In the genomic region with DNA sequence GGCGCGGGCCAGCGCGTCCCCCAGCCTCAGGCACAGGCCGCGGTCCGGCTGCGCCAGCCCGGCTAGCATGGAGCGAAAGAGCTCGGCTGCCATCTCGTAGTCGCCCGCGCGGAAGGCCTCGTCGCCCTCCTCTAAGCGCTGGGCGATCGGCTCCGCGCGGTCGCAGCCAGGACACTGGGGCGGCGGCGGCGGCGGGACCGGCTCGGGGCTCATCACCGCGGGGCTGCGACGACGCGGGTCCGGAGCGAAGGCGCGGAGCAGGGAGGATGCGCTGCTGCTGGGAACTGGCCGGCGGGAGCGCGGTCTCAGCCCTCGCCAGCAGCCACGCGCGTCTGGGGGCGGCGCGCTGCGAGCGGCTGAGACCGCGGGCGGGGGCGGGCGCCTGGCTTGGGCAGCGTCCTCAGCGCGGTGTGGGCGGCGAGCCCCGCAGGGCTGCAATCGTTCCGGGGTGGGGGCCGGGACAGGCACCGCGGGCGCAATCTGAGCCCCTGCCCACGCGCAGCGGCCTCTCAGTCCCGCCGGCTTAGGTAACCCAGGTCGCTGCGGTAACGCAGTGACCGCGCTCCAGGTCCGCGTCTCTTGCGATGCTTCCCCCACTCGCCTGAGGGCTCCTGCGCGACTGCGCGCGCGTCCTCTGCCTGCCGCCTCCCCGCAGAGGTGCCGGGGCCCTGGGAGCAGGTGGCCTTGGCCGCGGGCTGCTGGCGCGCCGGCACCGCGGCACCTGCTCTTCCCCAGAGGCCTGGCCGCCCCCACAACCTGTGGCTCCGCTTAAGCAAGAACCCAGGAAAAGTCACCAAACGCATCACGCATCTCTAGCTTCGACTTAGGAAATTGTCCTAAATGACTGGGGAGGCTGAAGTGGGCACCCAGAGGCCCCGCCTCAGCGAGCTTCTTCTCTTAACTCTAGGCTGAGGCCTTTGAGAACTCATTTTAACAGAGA, we compare ENCODE assay signal across 8 cellular contexts. TPM values are rescaled to one million over a fixed set of nuclear protein-coding genes. Genes with fewer than 3 reads are reported as not detected.
DNase-seq lines count a peak whose midpoint lies in the region; ATAC-seq and TF ChIP-seq lines count a peak whose summit lies in the region.

A gene (minus strand): TSS at position 621 of the 940 bp plus-strand sequence. CDS start 408 bp downstream, at position 213.

- H3K27me3 Mint-ChIP-seq in activated CD4-positive, alpha-beta memory T cell treated with anti-CD3 and anti-CD28 coated beads for 36 hours, result peaks cover 42% of the 10 kb centered on the region

- H3K27ac ChIP-seq in RWPE2 (ENCODE audit: poor library complexity, severe bottlenecking) (no peak within 1 kb of the TSS), muscle layer of duodenum (ENCODE audit: low read length) (no peak within 1 kb of the TSS), vagina (peak within 1 kb of the TSS; percentile 58)

- peaks cover 3% of the 10 kb centered on the region for H3K4me1 Mint-ChIP-seq in activated CD4-positive, alpha-beta memory T cell treated with anti-CD3 and anti-CD28 coated beads for 36 hours (ENCODE audit: low read depth)

- H3K9me3 ChIP-seq in RWPE2 (ENCODE audit: severe bottlenecking), result peaks cover 7% of the 10 kb centered on the region
- H3K9me3 ChIP-seq in muscle layer of duodenum (ENCODE audit: control insufficient read depth in 1 of 2, low read length in 2 of 2), result no peaks in the 10 kb centered on the region
- no peaks in the 10 kb centered on the region for H3K9me3 ChIP-seq in vagina

- TF ChIP-seq CTCF in RWPE2 (IDR thresholded peaks at IDR 0.05; ENCODE audit: poor library complexity, severe bottlenecking) (no peak), vagina (IDR thresholded peaks at IDR 0.05) (no peak)

- peaks cover 3% of the 10 kb centered on the region for H3K36me3 Mint-ChIP-seq in activated CD4-positive, alpha-beta memory T cell treated with anti-CD3 and anti-CD28 coated beads for 36 hours

- H3K27ac Mint-ChIP-seq in activated CD4-positive, alpha-beta memory T cell treated with anti-CD3 and anti-CD28 coated beads for 36 hours, result no peak within 1 kb of the TSS

- peak within 1 kb of the TSS; percentile 10 for H3K4me3 ChIP-seq in RWPE2 (ENCODE audit: severe bottlenecking)
- peak within 1 kb of the TSS; percentile 49 to 80 for H3K4me3 ChIP-seq in muscle layer of duodenum (ENCODE audit: low read depth in 1 of 2, low read length in 2 of 2)
- peak within 1 kb of the TSS; percentile 56 to 67 for H3K4me3 ChIP-seq in vagina

- H3K36me3 ChIP-seq in RWPE2 (ENCODE audit: low read depth) (no peaks in the 10 kb centered on the region), muscle layer of duodenum (ENCODE audit: control insufficient read depth in 1 of 2, insufficient read depth in 2 of 2, low read length in 2 of 2) (no peaks in the 10 kb centered on the region), vagina (no peaks in the 10 kb centered on the region)

- intact Hi-C loops in vagina (cut with DNase I), result no loop called here
- intact Hi-C loops in activated CD4-positive, alpha-beta memory T cell treated with anti-CD3 and anti-CD28 coated beads for 36 hours (cut with micrococcal nuclease), result no loop called here

- no peaks in the 10 kb centered on the region for H3K4me1 ChIP-seq in RWPE2 (ENCODE audit: insufficient read depth, poor library complexity, severe bottlenecking)
- peaks cover 0 to 4% of the 10 kb centered on the region in 2 donors for H3K4me1 ChIP-seq in muscle layer of duodenum (ENCODE audit: control insufficient read depth in 1 of 2, insufficient read depth in 2 of 2, low read length in 2 of 2)
- H3K4me1 ChIP-seq in vagina, result peaks cover 19% of the 10 kb centered on the region

- H3K27me3 ChIP-seq in RWPE2 (ENCODE audit: insufficient read depth, poor library complexity, severe bottlenecking) (peaks cover 68% of the 10 kb centered on the region), muscle layer of duodenum (ENCODE audit: low read depth, low read length) (peaks cover 5% of the 10 kb centered on the region), vagina (no peaks in the 10 kb centered on the region)

- no peak for TF ChIP-seq POLR2A in erythroblast (IDR thresholded peaks at IDR 0.05; ENCODE audit: low read length)
- TF ChIP-seq POLR2A in vagina (IDR thresholded peaks at IDR 0.05), result no peak

- CTCF ChIA-PET in activated CD4-positive, alpha-beta memory T cell treated with anti-CD3 and anti-CD28 coated beads for 36 hours (lab: Charles Lee), result interaction anchor here (1.9 kb wide), 1 partner anchor 59 kb away, joined by 5 read pairs; no protein-coding TSS in a partner anchor

- peak; percentile 35; the same call in 2 of the 3 replicates for ATAC-seq in RWPE2 (ENCODE audit: low read depth)

- peak; percentile 38 for DNase-seq in stimulated activated CD4-positive, alpha-beta T cell treated with anti-CD3 and anti-CD28 coated beads, Interleukin-15, amount 100 ng/mL, for 24 hours
- no peak for DNase-seq in stimulated activated CD4-positive, alpha-beta T cell treated with anti-CD3 and anti-CD28 coated beads, Interleukin-4, amount 100 ng/mL, for 24 hours
- DNase-seq in RWPE2 (ENCODE audit: low spot score), result no peak
- peak; percentile 30 to 48 for DNase-seq in erythroblast (lab: John Stamatoyannopoulos, UW)
- DNase-seq in vagina (ENCODE audit: extremely low spot score in 2 of 2), result no peak
- no peak for DNase-seq in activated CD4-positive, alpha-beta memory T cell treated with anti-CD3 and anti-CD28 coated beads for 36 hours
- DNase-seq in COLO829 (ENCODE audit: low spot score), result no peak

- H3K4me3 Mint-ChIP-seq in activated CD4-positive, alpha-beta memory T cell treated with anti-CD3 and anti-CD28 coated beads for 36 hours, result no peak within 1 kb of the TSS

- H3K9me3 Mint-ChIP-seq in activated CD4-positive, alpha-beta memory T cell treated with anti-CD3 and anti-CD28 coated beads for 36 hours, result peaks cover 15% of the 10 kb centered on the region

- POLR2A ChIA-PET in activated CD4-positive, alpha-beta memory T cell treated with anti-CD3 and anti-CD28 coated beads for 36 hours (lab: Charles Lee), result interaction anchor here (0.6 kb wide), 1 partner anchor 59 kb away, joined by 3 read pairs; no protein-coding TSS in a partner anchor

RNA-seq across cellular contexts. Expression of the gene that starts here (rescaled TPM):
- 9.6 TPM for total RNA-seq in vagina
- under 1 TPM in 1 of 2 experiments, not detected in 1; 0.02 TPM for total RNA-seq in activated CD4-positive, alpha-beta memory T cell treated with anti-CD3 and anti-CD28 coated beads for 36 hours

Comparison
In these comparisons a context has a peak if more than half of its experiments do, and no peak if none do; other contexts are left out.
1. RNA of the gene that starts here (total RNA-seq): 9.6 TPM in vagina (single experiment); 0.02 TPM in activated CD4-positive, alpha-beta memory T cell treated with anti-CD3 and anti-CD28 coated beads for 36 hours; every median in the first group is over 10 times any median in the second.
2. DNase-seq: peak in stimulated activated CD4-positive, alpha-beta T cell treated with anti-CD3 and anti-CD28 coated beads, Interleukin-15, amount 100 ng/mL, for 24 hours (single experiment) and erythroblast (2 of 2); none in stimulated activated CD4-positive, alpha-beta T cell treated with anti-CD3 and anti-CD28 coated beads, Interleukin-4, amount 100 ng/mL, for 24 hours (single experiment), RWPE2 (single experiment), vagina (0 of 2), activated CD4-positive, alpha-beta memory T cell treated with anti-CD3 and anti-CD28 coated beads for 36 hours (single experiment) and COLO829 (single experiment).
3. H3K4me3 ChIP-seq: peak in every context shown above with its lines; median percentile 64 in muscle layer of duodenum; 62 in vagina; 10 in RWPE2.